Comparison of ENCODE assay signal across 12 cellular contexts in genomic region chr1:114468047-114468446, GRCh38. TPM values are rescaled to one million over a fixed set of nuclear protein-coding genes. Genes with fewer than 3 reads are reported as not detected.
DNase-seq lines count a peak whose midpoint lies in the region; ATAC-seq and TF ChIP-seq lines count a peak whose summit lies in the region.
"Had no signal": no experiment of that assay in that cellular context is flagged by ENCODE, and none has a peak within 500 bp of the region (broad histone marks: within the 10 kb centered on the region; RNA-seq: fewer than 3 reads in every experiment).

No MANE protein-coding gene starts in this region.

- H2AK5ac ChIP-seq in trophoblast cell (ENCODE audit: low read length) = no peak overlapping the region

- ATAC-seq in HG03354 (IDR thresholded peaks at IDR 0.05; ENCODE audit: poor library complexity, severe bottlenecking, unreplicated experiment) (peak; percentile 53), GM21381 (IDR thresholded peaks at IDR 0.05; ENCODE audit: unreplicated experiment) (no peak), HG03520 (IDR thresholded peaks at IDR 0.05; ENCODE audit: unreplicated experiment) (no peak), SK-N-SH treated with all-trans-retinoic acid at 6 μM for 48 hours (no peak)
- ATAC-seq: A549 had no signal

- H3K4me2 ChIP-seq in trophoblast cell (ENCODE audit: low read length) = no peak overlapping the region
- H3K4me2 ChIP-seq: A549 had no signal

- no peak overlapping the region for H2BK12ac ChIP-seq in trophoblast cell (ENCODE audit: low read length)

- H3K4me3 Mint-ChIP-seq in activated CD4-positive, alpha-beta T cell treated with anti-CD3 and anti-CD28 coated beads, Interleukin-2, amount 10 ng/mL, durations not matched to agents 7 days and 5 days = peak overlapping the region; percentile 46
- H3K4me3 Mint-ChIP-seq in activated naive CD8-positive, alpha-beta T cell treated with anti-CD3 and anti-CD28 coated beads for 36 hours = peak overlapping the region; percentile 22
- H3K4me3 Mint-ChIP-seq: nephron had no signal

- H3K79me1 ChIP-seq in trophoblast cell (ENCODE audit: low read length) = peaks cover 5% of the 10 kb centered on the region

- DNase-seq in activated CD4-positive, alpha-beta T cell treated with anti-CD3 and anti-CD28 coated beads, Interleukin-2, amount 10 ng/mL, durations not matched to agents 7 days and 5 days = no peak
- DNase-seq in activated CD4-positive, alpha-beta T cell treated with anti-CD3 and anti-CD28 coated beads, Interleukin-2, amount 50 U/mL, for 1 hour = no peak
- no peak for DNase-seq in activated naive CD8-positive, alpha-beta T cell treated with anti-CD3 and anti-CD28 coated beads for 36 hours
- DNase-seq in trophoblast cell = no peak
- DNase-seq: effector CD8-positive, alpha-beta T cell; thyroid gland had no signal

- H3K14ac ChIP-seq in trophoblast cell (ENCODE audit: low read length) = no peak overlapping the region

- no peak overlapping the region for H3K4me3 ChIP-seq in trophoblast cell (ENCODE audit: low read depth, low read length)
- H3K4me3 ChIP-seq: A549, thyroid gland had no signal

- no peak overlapping the region for H3K9ac ChIP-seq in trophoblast cell (ENCODE audit: low read length)

- H2BK5ac ChIP-seq in trophoblast cell (ENCODE audit: low read depth, low read length, poor library complexity) = no peak overlapping the region

- H3K4me1 Mint-ChIP-seq in activated CD4-positive, alpha-beta T cell treated with anti-CD3 and anti-CD28 coated beads, Interleukin-2, amount 10 ng/mL, durations not matched to agents 7 days and 5 days = peaks cover 49% of the 10 kb centered on the region
- peaks cover 43% of the 10 kb centered on the region for H3K4me1 Mint-ChIP-seq in activated naive CD8-positive, alpha-beta T cell treated with anti-CD3 and anti-CD28 coated beads for 36 hours

- H3K4ac ChIP-seq in trophoblast cell (ENCODE audit: low read depth, low read length) = peak overlapping the region; percentile 15

- peaks cover 4 to 7% of the 10 kb centered on the region in 2 experiments for H3K36me3 ChIP-seq in trophoblast cell (ENCODE audit: control insufficient read depth in 1 of 2, insufficient read depth in 2 of 2, low read length in 2 of 2)
- H3K36me3 ChIP-seq: thyroid gland had no signal

- no peaks in the 10 kb centered on the region for H3K27me3 Mint-ChIP-seq in activated CD4-positive, alpha-beta T cell treated with anti-CD3 and anti-CD28 coated beads, Interleukin-2, amount 10 ng/mL, durations not matched to agents 7 days and 5 days
- no peaks in the 10 kb centered on the region for H3K27me3 Mint-ChIP-seq in activated naive CD8-positive, alpha-beta T cell treated with anti-CD3 and anti-CD28 coated beads for 36 hours

- no peaks in the 10 kb centered on the region for H3K27me3 ChIP-seq in trophoblast cell (ENCODE audit: insufficient read depth, low read length)
- H3K27me3 ChIP-seq: thyroid gland had no signal

- H4K91ac ChIP-seq in trophoblast cell (ENCODE audit: low read depth, low read length) = no peak overlapping the region

- no peak overlapping the region for H3K23ac ChIP-seq in trophoblast cell (ENCODE audit: low read length)

- POLR2A ChIA-PET in activated CD4-positive, alpha-beta T cell treated with anti-CD3 and anti-CD28 coated beads, Interleukin-2, amount 10 ng/mL, durations not matched to agents 7 days and 5 days (lab: Charles Lee) = no interaction called here

- H3K79me2 ChIP-seq in trophoblast cell (ENCODE audit: control insufficient read depth, insufficient read depth, low read length, poor library complexity) = peaks cover 8% of the 10 kb centered on the region

- H3K27ac ChIP-seq in trophoblast cell (ENCODE audit: low read depth, low read length) = no peak overlapping the region
- H3K27ac ChIP-seq: A549, thyroid gland had no signal

- H3K9me3 Mint-ChIP-seq in activated CD4-positive, alpha-beta T cell treated with anti-CD3 and anti-CD28 coated beads, Interleukin-2, amount 10 ng/mL, durations not matched to agents 7 days and 5 days = peaks cover 2% of the 10 kb centered on the region
- H3K9me3 Mint-ChIP-seq in activated naive CD8-positive, alpha-beta T cell treated with anti-CD3 and anti-CD28 coated beads for 36 hours = no peaks in the 10 kb centered on the region

- H2AFZ ChIP-seq in trophoblast cell (ENCODE audit: insufficient read depth, low read length, poor library complexity) = no peak overlapping the region

- no peak overlapping the region for H4K8ac ChIP-seq in trophoblast cell (ENCODE audit: low read depth, low read length)

- no peak overlapping the region for H2BK120ac ChIP-seq in trophoblast cell (ENCODE audit: insufficient read depth, low read length, poor library complexity)

- WGBS in trophoblast cell (ENCODE audit: extremely low coverage, insufficient coverage, insufficient read length) = no CpG with 5 or more reads among the region's 3 CpGs

- H3K36me3 Mint-ChIP-seq in activated CD4-positive, alpha-beta T cell treated with anti-CD3 and anti-CD28 coated beads, Interleukin-2, amount 10 ng/mL, durations not matched to agents 7 days and 5 days (ENCODE audit: low read depth) = peaks cover 28% of the 10 kb centered on the region
- peaks cover 28% of the 10 kb centered on the region for H3K36me3 Mint-ChIP-seq in activated naive CD8-positive, alpha-beta T cell treated with anti-CD3 and anti-CD28 coated beads for 36 hours

- peaks cover 9 to 11% of the 10 kb centered on the region in 2 experiments for H3K4me1 ChIP-seq in trophoblast cell (ENCODE audit: control insufficient read depth in 1 of 2, insufficient read depth in 2 of 2, low read length in 2 of 2)

- CTCF ChIA-PET in activated CD4-positive, alpha-beta T cell treated with anti-CD3 and anti-CD28 coated beads, Interleukin-2, amount 10 ng/mL, durations not matched to agents 7 days and 5 days (lab: Charles Lee) = interaction anchor here (0.9 to 1.5 kb wide), 2 partner anchors 10 to 13 kb away, joined by 3 read pairs; no protein-coding TSS in a partner anchor

- no peak overlapping the region for H3K18ac ChIP-seq in trophoblast cell (ENCODE audit: low read length)

- no peaks in the 10 kb centered on the region for H3K9me3 ChIP-seq in trophoblast cell (ENCODE audit: insufficient read depth, low read depth, low read length)
- H3K9me3 ChIP-seq: A549, thyroid gland had no signal

- no peak overlapping the region for H4K12ac ChIP-seq in trophoblast cell (ENCODE audit: low read depth, low read length)

- H3K27ac Mint-ChIP-seq in activated CD4-positive, alpha-beta T cell treated with anti-CD3 and anti-CD28 coated beads, Interleukin-2, amount 10 ng/mL, durations not matched to agents 7 days and 5 days = peak overlapping the region; percentile 73
- peak overlapping the region; percentile 66 for H3K27ac Mint-ChIP-seq in activated naive CD8-positive, alpha-beta T cell treated with anti-CD3 and anti-CD28 coated beads for 36 hours
- H3K27ac Mint-ChIP-seq: nephron had no signal

TF ChIP-seq in SK-N-SH treated with all-trans-retinoic acid at 6 μM for 48 hours, 23 proteins besides CTCF, POLR2A, EP300 and RAD21:
- no peak for TF ChIP-seq TSHZ2 (CRISPR knock-in tag; IDR thresholded peaks at IDR 0.05)
- TF ChIP-seq CSDC2 (CRISPR knock-in tag; IDR thresholded peaks at IDR 0.05) = no peak
- TF ChIP-seq, protein P1, sequence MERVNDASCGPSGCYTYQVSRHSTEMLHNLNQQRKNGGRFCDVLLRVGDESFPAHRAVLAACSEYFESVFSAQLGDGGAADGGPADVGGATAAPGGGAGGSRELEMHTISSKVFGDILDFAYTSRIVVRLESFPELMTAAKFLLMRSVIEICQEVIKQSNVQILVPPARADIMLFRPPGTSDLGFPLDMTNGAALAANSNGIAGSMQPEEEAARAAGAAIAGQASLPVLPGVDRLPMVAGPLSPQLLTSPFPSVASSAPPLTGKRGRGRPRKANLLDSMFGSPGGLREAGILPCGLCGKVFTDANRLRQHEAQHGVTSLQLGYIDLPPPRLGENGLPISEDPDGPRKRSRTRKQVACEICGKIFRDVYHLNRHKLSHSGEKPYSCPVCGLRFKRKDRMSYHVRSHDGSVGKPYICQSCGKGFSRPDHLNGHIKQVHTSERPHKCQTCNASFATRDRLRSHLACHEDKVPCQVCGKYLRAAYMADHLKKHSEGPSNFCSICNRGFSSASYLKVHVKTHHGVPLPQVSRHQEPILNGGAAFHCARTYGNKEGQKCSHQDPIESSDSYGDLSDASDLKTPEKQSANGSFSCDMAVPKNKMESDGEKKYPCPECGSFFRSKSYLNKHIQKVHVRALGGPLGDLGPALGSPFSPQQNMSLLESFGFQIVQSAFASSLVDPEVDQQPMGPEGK (CRISPR knock-in tag; IDR thresholded peaks at IDR 0.05; ENCODE audit: borderline replicate concordance) = no peak
- TF ChIP-seq ZC3H10 (CRISPR knock-in tag; IDR thresholded peaks at IDR 0.05) = no peak
- no peak for TF ChIP-seq ZNF70 (CRISPR knock-in tag; IDR thresholded peaks at IDR 0.05)
- no peak for TF ChIP-seq PPARA (CRISPR knock-in tag; IDR thresholded peaks at IDR 0.05; ENCODE audit: borderline replicate concordance)
- TF ChIP-seq ARNTL (CRISPR knock-in tag; IDR thresholded peaks at IDR 0.05; ENCODE audit: borderline replicate concordance, low read depth) = no peak

RNA-seq across cellular contexts. Expression of gene TRIM33, which starts 43.0 kb away (rescaled TPM):
- total RNA-seq in activated CD4-positive, alpha-beta T cell treated with anti-CD3 and anti-CD28 coated beads, Interleukin-2, amount 10 ng/mL, durations not matched to agents 7 days and 5 days = 10 to 100 TPM; 42.7 to 48.1 TPM
- 10 to 100 TPM; 31.5 to 32.8 TPM for total RNA-seq in activated naive CD8-positive, alpha-beta T cell treated with anti-CD3 and anti-CD28 coated beads for 36 hours
- 110 and 120 TPM in 2 replicates for polyA plus RNA-seq in trophoblast cell (2013)
